ENCODE assay signal across 1 cellular context in genomic region chr13:49305824-49306425, GRCh38.
TF ChIP-seq lines count a peak whose summit lies in the region.

No MANE protein-coding gene starts in this region.

TF ChIP-seq in SK-N-SH, 30 proteins besides CTCF, POLR2A, EP300 and RAD21 (continued from another document):
- no peak for TF ChIP-seq IRF3 (IDR thresholded peaks at IDR 0.05; ENCODE audit: low read depth, low read length)
- TF ChIP-seq SMC3 (IDR thresholded peaks at IDR 0.05; ENCODE audit: low read depth, low read length), result no peak
- TF ChIP-seq RFX5 (IDR thresholded peaks at IDR 0.05; ENCODE audit: low read length), result no peak
- no peak for TF ChIP-seq TAF1 (IDR thresholded peaks at IDR 0.05; ENCODE audit: borderline replicate concordance, low read depth, low read length)
- TF ChIP-seq ELF1 (IDR thresholded peaks at IDR 0.05), result no peak
